8 cellular contexts compared by ENCODE assay signal in genomic region chr1:245154429-245155185, GRCh38. TPM values are rescaled to one million over a fixed set of nuclear protein-coding genes. Genes with fewer than 3 reads are reported as not detected.
A peak's percentile ranks its signal among the peaks of the same experiment; 100 is the strongest.
DNase-seq lines count a peak whose midpoint lies in the region; ATAC-seq and TF ChIP-seq lines count a peak whose summit lies in the region.

KIF26B (plus strand) TSS chr1:245154985; CDS start chr1:245155425, 440 bp downstream.

- peaks cover 56% of the 10 kb centered on the region for H3K27me3 Mint-ChIP-seq in endodermal cell (ENCODE audit: insufficient read depth)

- TF ChIP-seq EP300 in suprapubic skin (IDR thresholded peaks at IDR 0.05), result no peak

- H3K4me3 ChIP-seq in WERI-Rb-1 (ENCODE audit: low read depth, low read length), result peak within 1 kb of the TSS; percentile 54
- peak within 1 kb of the TSS; percentile 96 for H3K4me3 ChIP-seq in endodermal cell (ENCODE audit: low read length)
- H3K4me3 ChIP-seq in mesodermal cell (ENCODE audit: extremely low read depth, insufficient read depth, low read length, poor library complexity, severe bottlenecking), result peak within 1 kb of the TSS; percentile 61
- H3K4me3 ChIP-seq in suprapubic skin, result peak within 1 kb of the TSS; percentile 67

- H3K27ac ChIP-seq in WERI-Rb-1 (no peak within 1 kb of the TSS), endodermal cell (ENCODE audit: low read depth, low read length) (no peak within 1 kb of the TSS), mesodermal cell (ENCODE audit: low read depth, low read length, severe bottlenecking) (peak within 1 kb of the TSS; percentile 37), suprapubic skin (peak within 1 kb of the TSS; percentile 52)

- no peak for TF ChIP-seq CTCF in WERI-Rb-1 (IDR thresholded peaks at IDR 0.05; ENCODE audit: low read depth, low read length)
- no peak for TF ChIP-seq CTCF in endodermal cell (conservative IDR thresholded peaks at IDR 0.05)
- peak in 1 of 2 donors; percentile 1 for TF ChIP-seq CTCF in suprapubic skin (IDR thresholded peaks at IDR 0.05)

- H3K4me1 ChIP-seq in endodermal cell (ENCODE audit: control insufficient read depth, insufficient read depth, low read length), result no peaks in the 10 kb centered on the region
- H3K4me1 ChIP-seq in mesodermal cell (ENCODE audit: control insufficient read depth, insufficient read depth, low read length, poor library complexity, severe bottlenecking), result no peaks in the 10 kb centered on the region
- H3K4me1 ChIP-seq in suprapubic skin, result peaks cover 43% of the 10 kb centered on the region

- peak within 1 kb of the TSS; percentile 81 for H3K27ac Mint-ChIP-seq in endodermal cell

- H3K4me3 Mint-ChIP-seq in endodermal cell, result peak within 1 kb of the TSS; percentile 72

- H3K36me3 ChIP-seq in WERI-Rb-1 (no peaks in the 10 kb centered on the region), endodermal cell (ENCODE audit: control insufficient read depth, insufficient read depth, low read length) (peaks cover 20% of the 10 kb centered on the region), mesodermal cell (ENCODE audit: control insufficient read depth, insufficient read depth, low read length) (no peaks in the 10 kb centered on the region), suprapubic skin (no peaks in the 10 kb centered on the region)

- no peak for ATAC-seq in GM21723 (IDR thresholded peaks at IDR 0.05; ENCODE audit: unreplicated experiment)

- peaks cover 10% of the 10 kb centered on the region for H3K4me1 Mint-ChIP-seq in endodermal cell

- H3K9ac ChIP-seq in endodermal cell (ENCODE audit: extremely low read depth, low read length, poor library complexity, severe bottlenecking), result peak within 1 kb of the TSS; percentile 72

- H3K27me3 ChIP-seq in WERI-Rb-1 (ENCODE audit: insufficient read depth, low read depth, severe bottlenecking), result peaks cover 55% of the 10 kb centered on the region
- H3K27me3 ChIP-seq in endodermal cell (ENCODE audit: control insufficient read depth, insufficient read depth, low read length, poor library complexity, severe bottlenecking), result peaks cover 13% of the 10 kb centered on the region
- H3K27me3 ChIP-seq in suprapubic skin, result peaks cover 43% of the 10 kb centered on the region

- no peaks in the 10 kb centered on the region for H3K9me3 Mint-ChIP-seq in endodermal cell

- 1 to 2% methylated on average over 13 to 81 of the region's 81 CpGs for WGBS in endodermal cell (ENCODE audit: insufficient coverage in 1 of 2, insufficient read length in 1 of 2), 2 experiments
- 0 to 1% methylated on average over 69 to 76 of the region's 81 CpGs for WGBS in mesodermal cell (ENCODE audit: insufficient coverage in 2 of 2), 2 experiments
- 1% methylated on average over 33 of the region's 81 CpGs for WGBS in suprapubic skin

- peak; percentile 63 for DNase-seq in ELR (ENCODE audit: low read depth)
- DNase-seq in LHCN-M2 (ENCODE audit: low read depth), result peak; percentile 13
- peak; percentile 36 for DNase-seq in WERI-Rb-1
- DNase-seq in endodermal cell, result peak; percentile 81
- DNase-seq in suprapubic skin (ENCODE audit: low spot score in 2 of 2), result no peak
- no peak for DNase-seq in cerebellar nuclear complex (lab: John Stamatoyannopoulos, UW)

- TF ChIP-seq POLR2A in suprapubic skin (IDR thresholded peaks at IDR 0.05), result no peak

- peaks cover 10% of the 10 kb centered on the region for H3K36me3 Mint-ChIP-seq in endodermal cell (ENCODE audit: low read depth)

- H3K9me3 ChIP-seq in WERI-Rb-1 (ENCODE audit: severe bottlenecking), result peaks cover 2% of the 10 kb centered on the region
- peaks cover 16% of the 10 kb centered on the region for H3K9me3 ChIP-seq in endodermal cell (ENCODE audit: control insufficient read depth, low read length)
- no peaks in the 10 kb centered on the region for H3K9me3 ChIP-seq in mesodermal cell (ENCODE audit: control insufficient read depth, low read length)
- H3K9me3 ChIP-seq in suprapubic skin, result no peaks in the 10 kb centered on the region

RNA-seq across cellular contexts. Expression of gene KIF26B, which starts in this region (rescaled TPM):
- total RNA-seq in LHCN-M2 (2014; rRNA removed) (under 0.01 and 0.17 TPM in 2 replicates), endodermal cell (10 to 100 TPM; 12.3 to 21.0 TPM), suprapubic skin (1 to 10 TPM; 3.6 to 7.0 (median 5.2) TPM)
- 0.17 TPM for polyA plus RNA-seq in LHCN-M2 (2012)
- polyA plus RNA-seq in endodermal cell (2013, experiment 1 of 2), result 4.8 TPM
- polyA plus RNA-seq in endodermal cell (2013, experiment 2 of 2), result 5.2 TPM
- 6.5 TPM for polyA plus RNA-seq in mesodermal cell (2013, experiment 1 of 2)
- polyA plus RNA-seq in mesodermal cell (2013, experiment 2 of 2), result 7.3 TPM

Comparison
In these comparisons a context has a peak if more than half of its experiments do, and no peak if none do; other contexts are left out.
1. Peak in DNase-seq in LHCN-M2; RNA of the gene not detected or under 1 TPM.
2. DNase-seq: peak in ELR (single experiment), WERI-Rb-1 (single experiment) and endodermal cell (single experiment); none in suprapubic skin (0 of 2) and cerebellar nuclear complex (0 of 2).
3. H3K27ac ChIP-seq: peak in mesodermal cell (single experiment) and suprapubic skin (single experiment); none in WERI-Rb-1 (single experiment) and endodermal cell (single experiment).
4. Peak in every context shown above with its lines, with median percentiles within 50 percentile points of each other: H3K4me3 ChIP-seq.